ENCODE assay signal across 15 cellular contexts in the genomic region with DNA sequence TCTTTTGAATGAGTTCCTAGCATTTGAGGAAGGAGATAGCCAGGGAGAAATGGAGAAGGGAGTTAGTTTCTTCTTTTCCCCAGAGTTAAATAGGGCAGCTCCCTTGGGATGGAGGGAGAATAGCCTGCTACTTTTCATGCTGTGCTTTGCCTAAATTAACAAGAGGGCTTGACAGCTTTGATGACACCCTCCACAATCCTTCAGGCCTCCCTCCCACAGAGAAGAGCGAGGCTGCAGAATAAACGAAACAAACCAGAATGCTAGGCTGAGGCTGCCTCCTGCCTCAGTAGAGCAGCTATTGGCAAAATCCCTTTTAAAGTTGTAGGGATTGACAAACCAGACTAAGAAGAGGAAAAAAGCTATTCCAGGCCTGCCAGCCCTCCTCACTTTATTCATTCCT.
"Had no signal": no experiment of that assay in that cellular context is flagged by ENCODE, and none has a peak within 500 bp of the region (broad histone marks: within the 10 kb centered on the region; RNA-seq: fewer than 3 reads in every experiment).

No MANE protein-coding gene starts in this region.

- ATAC-seq: mucosa of descending colon; naive thymus-derived CD8-positive, alpha-beta T cell; right cardiac atrium had no signal

- DNase-seq: heart left ventricle; hippocampal formation; kidney glomerular epithelial cell; mucosa of descending colon; naive thymus-derived CD8-positive, alpha-beta T cell; nucleus accumbens; ovary; right cardiac atrium; small intestine; stimulated activated CD4-positive, alpha-beta T cell treated with anti-CD3 and anti-CD28 coated beads, Interleukin-12 subunit alpha, Interleukin-12 subunit beta, amount 100 ng/mL, for 4 hours; stimulated activated naive CD4-positive, alpha-beta T cell; stomach; substantia nigra; trophoblast cell had no signal

- H3K9me3 Mint-ChIP-seq: dendritic cell treated with granulocyte-macrophage colony-stimulating factor and Interleukin-4, amounts not matched to agents 40 ng/mL and 50 ng/mL, for 4 days; naive thymus-derived CD8-positive, alpha-beta T cell had no signal

- H3K27ac Mint-ChIP-seq: dendritic cell treated with granulocyte-macrophage colony-stimulating factor and Interleukin-4, amounts not matched to agents 40 ng/mL and 50 ng/mL, for 4 days; naive thymus-derived CD8-positive, alpha-beta T cell had no signal

- H3K4me1 Mint-ChIP-seq: naive thymus-derived CD8-positive, alpha-beta T cell had no signal

- H3K4me3 Mint-ChIP-seq: dendritic cell treated with granulocyte-macrophage colony-stimulating factor and Interleukin-4, amounts not matched to agents 40 ng/mL and 50 ng/mL, for 4 days; naive thymus-derived CD8-positive, alpha-beta T cell had no signal

- H3K36me3 Mint-ChIP-seq: naive thymus-derived CD8-positive, alpha-beta T cell had no signal
